Comparison of ENCODE assay signal across 19 cellular contexts in the genomic region with DNA sequence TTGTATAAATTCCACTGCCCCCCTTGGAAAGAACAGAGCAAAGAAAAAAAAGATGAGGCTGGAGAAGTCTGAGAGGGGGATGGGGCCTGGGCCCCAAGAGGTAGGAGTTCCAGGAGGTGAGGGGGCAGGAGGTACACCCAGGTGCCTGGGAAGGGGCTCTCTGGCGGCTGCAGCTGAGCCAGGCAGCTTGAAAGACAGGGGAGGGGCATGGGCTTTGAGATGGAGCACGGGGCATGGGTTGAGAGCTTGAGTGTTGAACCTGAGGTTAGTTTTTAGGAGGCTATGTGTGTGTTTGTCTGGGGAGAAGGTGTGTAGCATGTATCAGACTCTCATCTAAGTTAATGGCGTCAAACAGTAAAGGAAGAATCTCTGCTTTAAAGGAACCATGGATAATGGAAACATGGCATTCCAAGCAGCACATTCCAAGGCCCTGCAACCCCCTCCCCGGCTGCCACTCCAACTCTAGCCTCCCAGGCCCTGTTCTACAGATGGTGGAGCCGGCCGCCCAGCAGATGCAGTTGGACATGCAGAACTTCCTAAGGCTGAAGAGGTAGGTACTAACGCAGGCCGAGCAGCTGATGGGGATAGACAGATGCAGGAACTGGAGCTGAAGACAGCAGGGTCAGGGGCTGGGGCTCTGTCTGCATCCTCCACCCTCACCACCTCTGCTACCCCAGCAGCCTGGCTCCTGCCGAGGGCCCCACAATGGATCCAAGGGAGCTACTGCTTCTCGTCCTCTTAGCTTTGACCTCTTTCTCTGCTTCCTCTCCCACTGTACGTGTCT. TPM values are rescaled to one million over a fixed set of nuclear protein-coding genes. Genes with fewer than 3 reads are reported as not detected.
DNase-seq lines count a peak whose midpoint lies in the region; ATAC-seq and TF ChIP-seq lines count a peak whose summit lies in the region.
"Had no signal": no experiment of that assay in that cellular context is flagged by ENCODE, and none has a peak within 500 bp of the region (broad histone marks: within the 10 kb centered on the region; RNA-seq: fewer than 3 reads in every experiment).

No MANE protein-coding gene starts in this region.

- DNase-seq in chondrocyte (ENCODE audit: low spot score) (peak; percentile 84), spleen (peak; percentile 59), stomach (no peak)
- DNase-seq: CD8-positive, alpha-beta memory T cell; DMS 273 treated with DMSO at 0.1 percent for 48 hours; MV-4-11; NCI-H1436 treated with DMSO at 0.1 percent for 48 hours; NCI-H2081 treated with DMSO at 0.1 percent for 48 hours; NCI-H226; NCI-H526; OCI-M1; RPMI8226 had no signal

- H3K9me3 ChIP-seq in Loucy (ENCODE audit: insufficient read depth, low read depth, low read length) (no peaks in the 10 kb centered on the region), spleen (no peaks in the 10 kb centered on the region), stomach (no peaks in the 10 kb centered on the region)
- H3K9me3 ChIP-seq: BLaER1, SJSA1 had no signal

- H3K4me1 ChIP-seq in Loucy (ENCODE audit: insufficient read depth, low read length, poor library complexity, severe bottlenecking), result peaks cover 10% of the 10 kb centered on the region
- H3K4me1 ChIP-seq in spleen, result peaks cover 14 to 31% (median 26%) of the 10 kb centered on the region in 6 donors
- H3K4me1 ChIP-seq in stomach, result peaks cover 17 to 24% (median 23%) of the 10 kb centered on the region in 4 donors

- ATAC-seq in GM21381 (IDR thresholded peaks at IDR 0.05; ENCODE audit: unreplicated experiment) (no peak), HG02885 (IDR thresholded peaks at IDR 0.05; ENCODE audit: poor library complexity, unreplicated experiment) (no peak)

- no peak overlapping the region for H3K9ac ChIP-seq in Loucy (ENCODE audit: low read depth, low read length, poor library complexity, severe bottlenecking)
- H3K9ac ChIP-seq: BLaER1 had no signal

- H3K4me1 Mint-ChIP-seq in chondrocyte (ENCODE audit: low read depth), result peaks cover 15% of the 10 kb centered on the region
- peaks cover 49% of the 10 kb centered on the region for H3K4me1 Mint-ChIP-seq in nephron

- H3K4me3 ChIP-seq in Loucy (ENCODE audit: low read length, poor library complexity, severe bottlenecking) (no peak overlapping the region), spleen (no peak overlapping the region), stomach (no peak overlapping the region)
- H3K4me3 ChIP-seq: BLaER1, SJSA1 had no signal

- intact Hi-C loops in spleen (cut with DNase I; ENCODE audit: low total_unique reads), result loop anchor here (5.0 to 10.0 kb wide), 2 partner anchors 54 to 313 kb away; a partner anchor contains a TSS
- intact Hi-C loops in stomach (cut with DNase I; ENCODE audit: low total_unique reads), result loop anchor here (5.0 kb wide), 1 partner anchor 78 kb away; no protein-coding TSS in a partner anchor

- no peaks in the 10 kb centered on the region for H3K79me2 ChIP-seq in Loucy (ENCODE audit: insufficient read depth, low read length)

- 67 to 81% (median 80%) methylated on average over 9 to 11 of the region's 11 CpGs for WGBS in spleen, 5 donors
- WGBS in stomach, 5 donors, result 77 to 84% (median 80%) methylated on average over 11 of the region's 11 CpGs

- peaks cover 2% of the 10 kb centered on the region for H3K27me3 Mint-ChIP-seq in chondrocyte (ENCODE audit: low read depth)
- H3K27me3 Mint-ChIP-seq in nephron (ENCODE audit: low read depth), result peaks cover 9% of the 10 kb centered on the region

- H3K9me3 Mint-ChIP-seq in chondrocyte (ENCODE audit: low read depth) (no peaks in the 10 kb centered on the region), nephron (no peaks in the 10 kb centered on the region)
- H3K9me3 Mint-ChIP-seq: CD8-positive, alpha-beta memory T cell; IgD-negative memory B cell had no signal

- peak overlapping the region; percentile 66 for H2AFZ ChIP-seq in Loucy (ENCODE audit: low read length)

- no peaks in the 10 kb centered on the region for H3K9me2 ChIP-seq in Loucy (replicated peaks; ENCODE audit: low read depth, low read length)

- TF ChIP-seq CTCF in Loucy (conservative IDR thresholded peaks at IDR 0.05; ENCODE audit: low read length) (no peak), chondrocyte (IDR thresholded peaks at IDR 0.05) (no peak), nephron (IDR thresholded peaks at IDR 0.05; ENCODE audit: unreplicated experiment in 3 of 3) (no peak), spleen (IDR thresholded peaks at IDR 0.05 in 8 of 11, conservative IDR thresholded peaks at IDR 0.05 in 3 of 11) (no peak), stomach (IDR thresholded peaks at IDR 0.05) (no peak)

- no peaks in the 10 kb centered on the region for H3K27me3 ChIP-seq in Loucy (ENCODE audit: insufficient read depth, low read length, poor library complexity, severe bottlenecking)
- H3K27me3 ChIP-seq in spleen (replicated peaks in 1 of 7), result peaks cover 0 to 5% (median 0%) of the 10 kb centered on the region in 7 donors
- no peaks in the 10 kb centered on the region for H3K27me3 ChIP-seq in stomach
- H3K27me3 ChIP-seq: BLaER1, SJSA1 had no signal

- H3K36me3 ChIP-seq in Loucy (ENCODE audit: insufficient read depth, low read length) (no peaks in the 10 kb centered on the region), spleen (peaks cover 0 to 16% (median 12%) of the 10 kb centered on the region in 6 donors), stomach (peaks cover under 1 to 15% (median 14%) of the 10 kb centered on the region in 4 donors)
- H3K36me3 ChIP-seq: SJSA1 had no signal

- no peaks in the 10 kb centered on the region for H3K36me3 Mint-ChIP-seq in chondrocyte (ENCODE audit: low read depth)
- no peaks in the 10 kb centered on the region for H3K36me3 Mint-ChIP-seq in nephron (ENCODE audit: low read depth)
- H3K36me3 Mint-ChIP-seq: IgD-negative memory B cell had no signal

- H3K27ac ChIP-seq in spleen (no peak overlapping the region), stomach (no peak overlapping the region)
- H3K27ac ChIP-seq: BLaER1, SJSA1 had no signal

- no peaks in the 10 kb centered on the region for H4K20me1 ChIP-seq in Loucy (ENCODE audit: insufficient read depth, low read length, poor library complexity, severe bottlenecking)
- H4K20me1 ChIP-seq: BLaER1 had no signal

- no peaks in the 10 kb centered on the region for H3F3A ChIP-seq in Loucy (ENCODE audit: low read depth)

- H3K4me2 ChIP-seq in Loucy (ENCODE audit: low read depth, low read length, poor library complexity, severe bottlenecking), result no peak overlapping the region
- H3K4me2 ChIP-seq: BLaER1 had no signal

- no peak for TF ChIP-seq EP300 in stomach (IDR thresholded peaks at IDR 0.05)

- H3K4me3 Mint-ChIP-seq in chondrocyte (ENCODE audit: unreplicated experiment) (no peak overlapping the region), nephron (no peak overlapping the region)
- H3K4me3 Mint-ChIP-seq: CD8-positive, alpha-beta memory T cell; IgD-negative memory B cell had no signal

- H3K27ac Mint-ChIP-seq in chondrocyte (ENCODE audit: unreplicated experiment), result no peak overlapping the region
- peak overlapping the region; percentile 12 to 80 (median 69) for H3K27ac Mint-ChIP-seq in nephron
- H3K27ac Mint-ChIP-seq: CD8-positive, alpha-beta memory T cell; IgD-negative memory B cell had no signal

- TF ChIP-seq POLR2A in spleen (IDR thresholded peaks at IDR 0.05) (no peak), stomach (IDR thresholded peaks at IDR 0.05) (no peak)

RNA-seq across cellular contexts. Expression of a gene that starts 42.1 kb away (rescaled TPM):
- total RNA-seq in chondrocyte, result 31.8 to 62.6 TPM (median 33.7 TPM) in 3 replicates
- total RNA-seq in spleen, result under 1 TPM in 2 of 7 donors, not detected in 5; 0.47 to 0.82 TPM
- polyA plus RNA-seq in spleen, result under 1 TPM; 0.28 to 0.68 (median 0.35) TPM
- 1 to 10 TPM in 4 of 5 donors, not detected in 1; 4.1 to 8.3 (median 6.6) TPM for total RNA-seq in stomach
- 10 to 100 TPM in 2 of 3 donors, 1 to 10 TPM in 1; 3.7 to 17.2 (median 14.9) TPM for polyA plus RNA-seq in stomach
- total RNA-seq: CD8-positive, alpha-beta memory T cell; SJSA1 had no signal
- polyA plus RNA-seq: CD8-positive, alpha-beta memory T cell; IgD-negative memory B cell had no signal

RNA-seq across cellular contexts. Expression of a gene that starts 55.0 kb away (rescaled TPM):
- 10.7 to 12.4 TPM (median 11.6 TPM) in 3 replicates for total RNA-seq in chondrocyte
- total RNA-seq in spleen, result 10 to 100 TPM; 55.9 to 80.8 (median 75.3) TPM
- 100 to 1,000 TPM in 1 of 3 donors, 10 to 100 TPM in 2; 83.5 to 150 (median 97.4) TPM for polyA plus RNA-seq in spleen
- total RNA-seq in stomach, result 100 to 1,000 TPM in 1 of 5 donors, 10 to 100 TPM in 2, 1 to 10 TPM in 2; 6.4 to 130 (median 12.9) TPM
- polyA plus RNA-seq in stomach, result 10 to 100 TPM; 12.1 to 19.5 (median 14.0) TPM
